ENCODE assay signal across 22 cellular contexts in the genomic region with DNA sequence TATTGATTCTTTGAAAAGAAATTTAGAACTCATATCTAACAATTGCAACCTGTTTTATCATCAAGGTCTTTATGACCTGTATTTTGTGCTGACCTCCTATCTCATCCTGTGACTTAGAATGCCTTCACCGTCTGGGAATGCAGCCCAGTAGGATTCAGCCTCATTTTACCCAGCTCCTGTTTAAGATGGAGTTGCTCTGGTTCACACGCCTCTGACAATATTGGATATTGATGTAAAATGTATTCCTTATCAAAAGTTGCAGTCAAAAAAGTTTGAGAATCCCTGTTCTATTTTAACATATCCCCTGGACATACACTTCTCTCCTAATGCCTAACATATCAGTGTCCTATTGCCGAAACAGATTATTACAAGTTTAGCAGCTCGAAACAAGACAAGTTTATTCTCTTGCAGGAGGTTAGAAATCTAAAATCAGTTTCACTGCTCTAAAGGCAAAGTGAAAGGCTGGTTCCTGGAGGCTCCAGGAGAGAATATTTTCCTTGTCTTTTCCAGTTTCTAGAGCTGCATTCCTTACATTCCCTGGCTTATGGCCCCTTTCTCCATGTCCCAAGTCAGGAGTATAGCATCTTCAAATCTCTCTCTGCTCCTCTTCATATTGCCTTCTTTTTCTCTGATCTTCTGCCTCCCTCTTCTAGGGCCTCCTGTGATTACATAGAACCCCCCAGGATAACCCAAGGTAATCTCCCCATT. TPM values are rescaled to one million over a fixed set of nuclear protein-coding genes. Genes with fewer than 3 reads are reported as not detected.
"Had no signal": no experiment of that assay in that cellular context is flagged by ENCODE, and none has a peak within 500 bp of the region (broad histone marks: within the 10 kb centered on the region; RNA-seq: fewer than 3 reads in every experiment).

No MANE protein-coding gene starts in this region.

- H3K9me3 ChIP-seq: adrenal gland, ascending aorta, breast epithelium, left lung, transverse colon, uterus had no signal

- H3K4me2 ChIP-seq: hepatocyte, neural progenitor cell, smooth muscle cell had no signal

- H3K27me3 ChIP-seq: adrenal gland, ascending aorta, breast epithelium, hepatocyte, left lung, neural progenitor cell, transverse colon, uterus had no signal

- DNase-seq: activated B cell treated with CpG ODN at 0.5 μM for 24 hours; activated CD4-positive, alpha-beta T cell treated with anti-CD3 and anti-CD28 coated beads for 36 hours; activated gamma-delta T cell treated with Interleukin-2 at 50 U/mL for 16 hours; adrenal gland; effector memory CD4-positive, alpha-beta T cell; glutamatergic neuron; kidney glomerular epithelial cell; left lung; naive thymus-derived CD8-positive, alpha-beta T cell; posterior cingulate gyrus; stimulated activated CD4-positive, alpha-beta T cell treated with anti-CD3 and anti-CD28 coated beads, Interleukin-2, amount 100 ng/mL, for 48 hours; stimulated activated CD8-positive, alpha-beta memory T cell treated with anti-CD3 and anti-CD28 coated beads, Interleukin-4, amount 100 ng/mL, for 48 hours; stimulated activated naive B cell treated with anti-CD40 and anti-IgM and Interleukin-4, amounts not matched to agents 10 μg/mL and 1 μg/mL and 100 μg/mL, for 72 hours; T-helper 9 cell; transverse colon; uterus had no signal

- H3K9ac ChIP-seq: neural progenitor cell had no signal

- H3K4me1 ChIP-seq: adrenal gland, ascending aorta, breast epithelium, left lung, neural progenitor cell, transverse colon, uterus had no signal

- H2AFZ ChIP-seq: hepatocyte, neural progenitor cell had no signal

- ATAC-seq: activated CD4-positive, alpha-beta T cell treated with anti-CD3 and anti-CD28 coated beads for 36 hours; left lung; naive thymus-derived CD8-positive, alpha-beta T cell; sciatic nerve; stimulated activated naive B cell treated with anti-CD40 and anti-IgM and Interleukin-4, amounts not matched to agents 10 μg/mL and 1 μg/mL and 100 μg/mL, for 72 hours had no signal

- H3K79me2 ChIP-seq: hepatocyte had no signal

- H3K36me3 ChIP-seq: adrenal gland, ascending aorta, breast epithelium, left lung, neural progenitor cell, transverse colon, uterus had no signal

- H3K4me3 ChIP-seq: adrenal gland, ascending aorta, breast epithelium, hepatocyte, left lung, neural progenitor cell, smooth muscle cell, transverse colon, uterus had no signal

- H3K27ac ChIP-seq: adrenal gland, ascending aorta, breast epithelium, hepatocyte, left lung, neural progenitor cell, transverse colon, uterus had no signal

RNA-seq across cellular contexts. Expression of gene LVRN, which starts 31.5 kb away (rescaled TPM):
- total RNA-seq: activated B cell treated with CpG ODN at 0.5 μM for 24 hours had no signal
